In genomic region chr11:131025020-131025419, GRCh38 we compare ENCODE assay signal across 11 cellular contexts.
DNase-seq lines count a peak whose midpoint lies in the region; ATAC-seq, FAIRE-seq and TF ChIP-seq lines count a peak whose summit lies in the region.
"Had no signal": no experiment of that assay in that cellular context is flagged by ENCODE, and none has a peak within 500 bp of the region (broad histone marks: within the 10 kb centered on the region; RNA-seq: fewer than 3 reads in every experiment).

No MANE protein-coding gene starts in this region.

- peak; percentile 98 for FAIRE-seq in H1 (lab: Jason Lieb, UNC)

- H2AFZ ChIP-seq in H1 (ENCODE audit: low read length) = no peak overlapping the region; the same call in 1 of the 2 replicates

- no peak overlapping the region for H3K56ac ChIP-seq in H1 (replicated peaks; ENCODE audit: insufficient read length, low read depth, low read length)

- CTCF ChIA-PET in H1 (lab: Charles Lee; ENCODE audit: partially characterized antibody) = interaction anchor here (0.6 to 5.1 kb wide), 36 partner anchors 10 to 1076 kb away, joined by 3 to 63 read pairs (median 4); no protein-coding TSS in a partner anchor

- no peak overlapping the region for H2BK120ac ChIP-seq in H1 (replicated peaks; ENCODE audit: low read depth, low read length)

- WGBS in H1 (ENCODE audit: extremely low coverage in 1 of 2, insufficient coverage in 1 of 2, insufficient read length in 1 of 2, insufficient replicate concordance in 2 of 2, low coverage in 1 of 2, low lambda C conversion rate in 2 of 2, missing lambda C conversion rate in 1 of 2), 2 experiments = 35% methylated on average over 1 of the region's 1 CpG; no CpG with 5 or more reads in 1 of the 2 experiments
- 40 to 68% methylated on average over 1 of the region's 1 CpG for WGBS in sigmoid colon, 2 donors

- no peak overlapping the region for H2AK5ac ChIP-seq in H1 (ENCODE audit: low read depth, low read length)

- no peak for TF ChIP-seq POLR2A in H1 (IDR thresholded peaks at IDR 0.05; ENCODE audit: control extremely low read depth in 1 of 2, low read depth in 2 of 2, low read length in 2 of 2)
- TF ChIP-seq POLR2A in sigmoid colon (IDR thresholded peaks at IDR 0.05) = no peak

- no peak for TF ChIP-seq EP300 in H1 (IDR thresholded peaks at IDR 0.05; ENCODE audit: borderline replicate concordance in 1 of 2, low read depth in 2 of 2, low read length in 2 of 2)
- TF ChIP-seq EP300 in sigmoid colon (IDR thresholded peaks at IDR 0.05) = no peak

- H3K27me3 ChIP-seq in H1 (replicated peaks in 1 of 4; ENCODE audit: control insufficient read depth in 3 of 4, extremely low read depth in 1 of 4, insufficient read depth in 3 of 4, low read length in 3 of 4) (no peaks in the 10 kb centered on the region), sigmoid colon (no peaks in the 10 kb centered on the region)

- no peak overlapping the region for H2BK15ac ChIP-seq in H1 (ENCODE audit: low read length)

- no peaks in the 10 kb centered on the region for H3K4me1 ChIP-seq in H1 (replicated peaks in 1 of 4; ENCODE audit: control insufficient read depth in 3 of 4, insufficient read depth in 4 of 4, low read length in 3 of 4)
- H3K4me1 ChIP-seq in sigmoid colon = no peaks in the 10 kb centered on the region

- H3K23me2 ChIP-seq in H1 (ENCODE audit: low read depth, low read length) = no peaks in the 10 kb centered on the region

- DNase-seq in M059J (ENCODE audit: low read depth) (peak; percentile 51), H1 (ENCODE audit: low read depth in 1 of 2, low spot score in 2 of 2) (no peak), pons (ENCODE audit: low spot score) (peak; percentile 32), cerebellum (ENCODE audit: low spot score) (no peak), sigmoid colon (no peak)
- DNase-seq in activated naive CD4-positive, alpha-beta T cell treated with anti-CD3 and anti-CD28 coated beads, Interleukin-2, amount 50 U/mL, for 72 hours (ENCODE audit: low spot score in 2 of 2) = no peak
- DNase-seq: naive B cell; stimulated activated naive CD4-positive, alpha-beta T cell had no signal

- no peak overlapping the region for H3K9ac ChIP-seq in H1 (replicated peaks in 1 of 4; ENCODE audit: extremely low read depth in 1 of 4, low read depth in 3 of 4, low read length in 3 of 4)

- no peak overlapping the region for H3K18ac ChIP-seq in H1 (ENCODE audit: extremely low read depth, low read length)

- no peaks in the 10 kb centered on the region for H3K36me3 Mint-ChIP-seq in activated naive CD4-positive, alpha-beta T cell treated with anti-CD3 and anti-CD28 coated beads, Interleukin-2, amount 50 U/mL, for 72 hours
- H3K36me3 Mint-ChIP-seq: naive B cell had no signal

- no peak overlapping the region for H4K91ac ChIP-seq in H1 (replicated peaks; ENCODE audit: insufficient read length, low read length)

- H4K5ac ChIP-seq in H1 (ENCODE audit: insufficient read length, low read depth, low read length) = no peak overlapping the region

- no peaks in the 10 kb centered on the region for H4K20me1 ChIP-seq in H1 (replicated peaks in 1 of 2; ENCODE audit: control insufficient read depth in 1 of 2, insufficient read depth in 2 of 2, low read length in 2 of 2)

- peak; percentile 93 to 94 for TF ChIP-seq RAD21 in H1 (IDR thresholded peaks at IDR 0.05 in 1 of 2, conservative IDR thresholded peaks at IDR 0.05 in 1 of 2; ENCODE audit: low read depth in 2 of 2, low read length in 2 of 2)

- no peak overlapping the region for H2BK20ac ChIP-seq in H1 (ENCODE audit: low read length)

- H3K9me3 Mint-ChIP-seq in activated naive CD4-positive, alpha-beta T cell treated with anti-CD3 and anti-CD28 coated beads, Interleukin-2, amount 50 U/mL, for 72 hours = no peaks in the 10 kb centered on the region

- H3K79me2 ChIP-seq in H1 (ENCODE audit: control insufficient read depth in 1 of 2, insufficient read depth in 2 of 2, low read length in 2 of 2) = no peaks in the 10 kb centered on the region

- H4K8ac ChIP-seq in H1 (ENCODE audit: extremely low read depth, insufficient read depth, low read length) = no peak overlapping the region

- H3K27ac Mint-ChIP-seq in activated naive CD4-positive, alpha-beta T cell treated with anti-CD3 and anti-CD28 coated beads, Interleukin-2, amount 50 U/mL, for 72 hours = no peak overlapping the region
- H3K27ac Mint-ChIP-seq: naive B cell had no signal

- H3K14ac ChIP-seq in H1 (ENCODE audit: insufficient read length) = no peak overlapping the region

- no peak overlapping the region for H2BK12ac ChIP-seq in H1 (ENCODE audit: low read depth, low read length)

- H3K23ac ChIP-seq in H1 (ENCODE audit: insufficient read length) = no peak overlapping the region

- H3K4me3 ChIP-seq in H1 (ENCODE audit: extremely low read depth in 1 of 4, insufficient read depth in 2 of 4, low read depth in 3 of 4, low read length in 4 of 4) (no peak overlapping the region), sigmoid colon (no peak overlapping the region)
- H3K4me3 ChIP-seq: SK-N-MC had no signal

- H3K27ac ChIP-seq in H1 (ENCODE audit: low read depth, low read length) = no peak overlapping the region
- no peak overlapping the region for H3K27ac ChIP-seq in sigmoid colon
- H3K27ac ChIP-seq: SK-N-MC had no signal

- no peaks in the 10 kb centered on the region for H3K9me3 ChIP-seq in H1 (ENCODE audit: insufficient read depth in 2 of 2, low read depth in 1 of 2, low read length in 1 of 2)
- no peaks in the 10 kb centered on the region for H3K9me3 ChIP-seq in sigmoid colon

- intact Hi-C loops in sigmoid colon (cut with DNase I) = no loop called here

- ATAC-seq in GM19467 (IDR thresholded peaks at IDR 0.05; ENCODE audit: unreplicated experiment) = no peak
- ATAC-seq in activated naive CD4-positive, alpha-beta T cell treated with anti-CD3 and anti-CD28 coated beads, Interleukin-2, amount 50 U/mL, for 72 hours = no peak

- POLR2A ChIA-PET in H1 (lab: Charles Lee; ENCODE audit: partially characterized antibody) = interaction anchor here (0.8 to 1.6 kb wide), 3 partner anchors 9 to 486 kb away, joined by 3 read pairs; no protein-coding TSS in a partner anchor

- no peak overlapping the region for H3K4me2 ChIP-seq in H1 (ENCODE audit: insufficient read depth in 1 of 2, low read depth in 2 of 2, low read length in 2 of 2)

- peak; percentile 43; the same call in 2 of the 3 replicates for TF ChIP-seq CTCF in GM12872 (IDR thresholded peaks at IDR 0.05; ENCODE audit: insufficient read depth, low read depth, low read length)
- TF ChIP-seq CTCF in H1 (IDR thresholded peaks at IDR 0.05; ENCODE audit: control extremely low read depth in 1 of 3, insufficient read depth in 1 of 3, low read depth in 1 of 3, low read length in 3 of 3) = peak; percentile 72 to 93 (median 82)
- TF ChIP-seq CTCF in sigmoid colon (IDR thresholded peaks at IDR 0.05) = peak in 1 of 4 experiments; percentile 34

- no peaks in the 10 kb centered on the region; the same call in 1 of the 2 replicates for H3K79me1 ChIP-seq in H1 (ENCODE audit: low read depth, low read length)

- no peak overlapping the region for H2BK5ac ChIP-seq in H1 (ENCODE audit: low read depth, low read length)

- H3K36me3 ChIP-seq in H1 (ENCODE audit: control insufficient read depth in 2 of 4, insufficient read depth in 4 of 4, low read length in 3 of 4) = no peaks in the 10 kb centered on the region
- no peaks in the 10 kb centered on the region for H3K36me3 ChIP-seq in sigmoid colon

- H3K4ac ChIP-seq in H1 (replicated peaks; ENCODE audit: insufficient read length, low read depth, low read length) = no peak overlapping the region

TF ChIP-seq in H1, 55 proteins besides CTCF, POLR2A, EP300 and RAD21 (continues in another document):
- TF ChIP-seq NRF1 (IDR thresholded peaks at IDR 0.05; ENCODE audit: low read depth, low read length) (no peak), TCF12 (IDR thresholded peaks at IDR 0.05; ENCODE audit: low read depth, low read length) (no peak), POU5F1 (IDR thresholded peaks at IDR 0.05; ENCODE audit: low read depth, low read length) (no peak)

Comparison
In these comparisons a context has a peak if more than half of its experiments do, and no peak if none do; other contexts are left out.
1. DNase-seq: peak in M059J (single experiment) and pons (single experiment); none in H1 (0 of 2), activated naive CD4-positive, alpha-beta T cell treated with anti-CD3 and anti-CD28 coated beads, Interleukin-2, amount 50 U/mL, for 72 hours (0 of 2), cerebellum (single experiment) and sigmoid colon (single experiment).